ENCODE assay signal across 35 cellular contexts in the genomic region with DNA sequence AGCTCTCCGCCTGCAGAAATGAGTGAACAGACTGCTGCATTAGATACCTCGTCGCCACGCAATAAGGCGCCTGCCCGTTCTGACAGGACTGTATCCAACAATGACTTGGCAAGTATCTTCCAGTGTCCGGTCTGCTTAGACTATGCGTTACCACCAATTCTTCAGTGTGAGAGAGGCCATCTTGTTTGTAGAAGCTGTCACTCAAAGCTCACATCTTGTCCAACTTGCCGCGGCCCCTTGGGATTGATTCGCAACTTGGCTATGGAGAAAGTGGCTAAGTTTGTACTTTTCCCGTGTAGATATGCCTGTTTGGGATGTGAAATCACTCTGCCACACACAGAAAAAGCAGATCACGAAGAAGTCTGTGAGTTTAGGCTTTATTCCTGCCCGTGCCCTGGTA.
"Had no signal": no experiment of that assay in that cellular context is flagged by ENCODE, and none has a peak within 500 bp of the region (broad histone marks: within the 10 kb centered on the region; RNA-seq: fewer than 3 reads in every experiment).

No MANE protein-coding gene starts in this region.

- H3K9me3 ChIP-seq: MG63 had no signal

- H3K36me3 ChIP-seq: MG63 had no signal

- DNase-seq: Karpas-422, Kasumi-1, MG63, MM.1S, MV-4-11, NCI-H1048, NCI-H1092, NCI-H1092 treated with DMSO at 0.1 percent for 48 hours, NCI-H1105, NCI-H1105 treated with DMSO at 0.1 percent for 48 hours, NCI-H1417, NCI-H1417 treated with DMSO at 0.1 percent for 48 hours, NCI-H1436, NCI-H1436 treated with DMSO at 0.1 percent for 48 hours, NCI-H146, NCI-H1694, NCI-H1694 treated with DMSO at 0.1 percent for 48 hours, NCI-H187, NCI-H187 treated with DMSO at 0.1 percent for 48 hours, NCI-H1930, NCI-H2029, NCI-H2029 treated with DMSO at 0.1 percent for 48 hours, NCI-H2081, NCI-H2081 treated with DMSO at 0.1 percent for 48 hours, NCI-H2107, NCI-H2171, NCI-H2171 treated with DMSO at 0.1 percent for 48 hours, NCI-H2227 treated with DMSO at 0.1 percent for 48 hours, NCI-H226, NCI-H345, NCI-H446, NCI-H446 treated with DMSO at 0.1 percent for 48 hours, NCI-H510A, NCI-H510A treated with DMSO at 0.1 percent for 48 hours had no signal

- H3K27ac ChIP-seq: KMS-11 had no signal

- H3K4me3 ChIP-seq: MG63 had no signal

- H3K4me2 ChIP-seq: KMS-11 had no signal

- H3K27me3 ChIP-seq: MG63 had no signal

- H3K9ac ChIP-seq: KMS-11 had no signal
